ENCODE assay signal across 15 cellular contexts in the genomic region with DNA sequence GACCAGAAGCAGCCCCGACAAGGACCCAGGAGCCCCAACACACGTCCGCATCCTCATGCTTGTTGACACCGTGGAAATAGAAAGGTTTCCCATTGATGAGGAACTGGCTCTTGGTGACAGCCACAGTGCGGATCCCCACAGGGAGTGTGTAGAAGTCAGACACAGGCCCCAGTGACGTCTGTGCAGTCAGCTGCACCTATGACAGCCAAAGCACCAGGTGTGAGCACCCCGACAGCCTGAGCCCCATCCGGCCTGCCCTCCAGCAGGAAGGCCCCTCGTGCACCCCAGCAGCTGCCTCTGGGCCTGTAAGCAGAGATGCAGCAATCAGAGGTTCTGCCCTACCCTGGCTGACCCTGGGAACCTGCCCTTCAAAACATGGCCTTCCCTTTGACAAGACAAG. TPM values are rescaled to one million over a fixed set of nuclear protein-coding genes. Genes with fewer than 3 reads are reported as not detected.
DNase-seq lines count a peak whose midpoint lies in the region; ATAC-seq and TF ChIP-seq lines count a peak whose summit lies in the region.
"Had no signal": no experiment of that assay in that cellular context is flagged by ENCODE, and none has a peak within 500 bp of the region (broad histone marks: within the 10 kb centered on the region; RNA-seq: fewer than 3 reads in every experiment).

No MANE protein-coding gene starts in this region.

- no peaks in the 10 kb centered on the region for H3K36me3 ChIP-seq in smooth muscle cell (ENCODE audit: low read depth)

- DNase-seq in activated naive CD8-positive, alpha-beta T cell treated with anti-CD3 and anti-CD28 coated beads, Interleukin-2, amount 50 U/mL, for 24 hours: no peak
- DNase-seq in activated naive CD8-positive, alpha-beta T cell treated with anti-CD3 and anti-CD28 coated beads for 36 hours: no peak
- DNase-seq in mesenteric fat pad (ENCODE audit: low spot score) (peak; percentile 60), sciatic nerve (ENCODE audit: low spot score) (peak; percentile 33), smooth muscle cell (lab: John Stamatoyannopoulos, UW; ENCODE audit: unreplicated experiment) (no peak), NCI-H1048 (lab: John Stamatoyannopoulos, UW) (no peak)
- DNase-seq: CD4-positive, CD25-positive, alpha-beta regulatory T cell; DMS53; GF-D8; GM23248 had no signal

- no peak for TF ChIP-seq CTCF in smooth muscle cell (IDR thresholded peaks at IDR 0.05; ENCODE audit: borderline replicate concordance, insufficient read depth, poor library complexity, severe bottlenecking)

- H3K27me3 ChIP-seq in smooth muscle cell (ENCODE audit: low read depth): no peaks in the 10 kb centered on the region
- H3K27me3 ChIP-seq: BLaER1 had no signal

- no peak overlapping the region for H3K4me3 ChIP-seq in smooth muscle cell
- H3K4me3 ChIP-seq: BLaER1, GM23248 had no signal

- H3K36me3 Mint-ChIP-seq in activated naive CD8-positive, alpha-beta T cell treated with anti-CD3 and anti-CD28 coated beads, Interleukin-2, amount 50 U/mL, for 24 hours (ENCODE audit: low read depth): peaks cover 36% of the 10 kb centered on the region
- H3K36me3 Mint-ChIP-seq in activated naive CD8-positive, alpha-beta T cell treated with anti-CD3 and anti-CD28 coated beads for 36 hours: peaks cover 17% of the 10 kb centered on the region

- H3K79me2 ChIP-seq in smooth muscle cell (ENCODE audit: low read depth): no peaks in the 10 kb centered on the region

- H3K27ac Mint-ChIP-seq in activated naive CD8-positive, alpha-beta T cell treated with anti-CD3 and anti-CD28 coated beads, Interleukin-2, amount 50 U/mL, for 24 hours: no peak overlapping the region
- no peak overlapping the region for H3K27ac Mint-ChIP-seq in activated naive CD8-positive, alpha-beta T cell treated with anti-CD3 and anti-CD28 coated beads for 36 hours
- H3K27ac Mint-ChIP-seq: CD4-positive, CD25-positive, alpha-beta regulatory T cell had no signal

- peaks cover 6% of the 10 kb centered on the region for H3K4me1 Mint-ChIP-seq in activated naive CD8-positive, alpha-beta T cell treated with anti-CD3 and anti-CD28 coated beads, Interleukin-2, amount 50 U/mL, for 24 hours
- no peaks in the 10 kb centered on the region for H3K4me1 Mint-ChIP-seq in activated naive CD8-positive, alpha-beta T cell treated with anti-CD3 and anti-CD28 coated beads for 36 hours

- no peaks in the 10 kb centered on the region for H3K9me3 ChIP-seq in smooth muscle cell (replicated peaks; ENCODE audit: low read depth)
- H3K9me3 ChIP-seq: BLaER1 had no signal

- no peaks in the 10 kb centered on the region for H3F3A ChIP-seq in smooth muscle cell (ENCODE audit: low read depth)

- intact Hi-C loops in sciatic nerve (cut with DNase I): no loop called here

- no peaks in the 10 kb centered on the region for H3K27me3 Mint-ChIP-seq in activated naive CD8-positive, alpha-beta T cell treated with anti-CD3 and anti-CD28 coated beads, Interleukin-2, amount 50 U/mL, for 24 hours
- H3K27me3 Mint-ChIP-seq in activated naive CD8-positive, alpha-beta T cell treated with anti-CD3 and anti-CD28 coated beads for 36 hours: no peaks in the 10 kb centered on the region
- H3K27me3 Mint-ChIP-seq: CD4-positive, CD25-positive, alpha-beta regulatory T cell had no signal

- no peak overlapping the region for H3K4me3 Mint-ChIP-seq in activated naive CD8-positive, alpha-beta T cell treated with anti-CD3 and anti-CD28 coated beads, Interleukin-2, amount 50 U/mL, for 24 hours
- no peak overlapping the region for H3K4me3 Mint-ChIP-seq in activated naive CD8-positive, alpha-beta T cell treated with anti-CD3 and anti-CD28 coated beads for 36 hours
- H3K4me3 Mint-ChIP-seq: CD4-positive, CD25-positive, alpha-beta regulatory T cell had no signal

- H3K9me3 Mint-ChIP-seq in activated naive CD8-positive, alpha-beta T cell treated with anti-CD3 and anti-CD28 coated beads, Interleukin-2, amount 50 U/mL, for 24 hours: no peaks in the 10 kb centered on the region
- H3K9me3 Mint-ChIP-seq in activated naive CD8-positive, alpha-beta T cell treated with anti-CD3 and anti-CD28 coated beads for 36 hours: no peaks in the 10 kb centered on the region
- H3K9me3 Mint-ChIP-seq: CD4-positive, CD25-positive, alpha-beta regulatory T cell had no signal

- ATAC-seq in activated naive CD8-positive, alpha-beta T cell treated with anti-CD3 and anti-CD28 coated beads, Interleukin-2, amount 50 U/mL, for 24 hours: peak; percentile 22
- ATAC-seq in sciatic nerve (no peak), GM21619 (IDR thresholded peaks at IDR 0.05; ENCODE audit: unreplicated experiment) (no peak), HG03196 (IDR thresholded peaks at IDR 0.05; ENCODE audit: unreplicated experiment) (no peak)
- ATAC-seq: HCT116 had no signal

- H3K27ac ChIP-seq in smooth muscle cell (ENCODE audit: low read depth): no peak overlapping the region
- H3K27ac ChIP-seq: 22Rv1, BLaER1, GM23248 had no signal

- no peak overlapping the region for H3K9ac ChIP-seq in smooth muscle cell (ENCODE audit: low read depth)
- H3K9ac ChIP-seq: BLaER1, GM23248 had no signal

- H3K4me2 ChIP-seq in smooth muscle cell: no peak overlapping the region
- H3K4me2 ChIP-seq: BLaER1 had no signal

- no peak overlapping the region for H2AFZ ChIP-seq in smooth muscle cell (ENCODE audit: low read depth)
- H2AFZ ChIP-seq: GM23248 had no signal

- no peaks in the 10 kb centered on the region for H3K4me1 ChIP-seq in smooth muscle cell (ENCODE audit: low read depth)
- H3K4me1 ChIP-seq: BLaER1 had no signal

- 94% methylated on average over 9 of the region's 9 CpGs for WGBS in smooth muscle cell (ENCODE audit: low lambda C conversion rate)

- no peaks in the 10 kb centered on the region for H4K20me1 ChIP-seq in smooth muscle cell (ENCODE audit: low read depth)

RNA-seq across cellular contexts. Expression of a gene that starts 7.1 kb away (rescaled TPM):
- total RNA-seq in activated naive CD8-positive, alpha-beta T cell treated with anti-CD3 and anti-CD28 coated beads for 36 hours: 10 to 100 TPM; 49.2 to 49.9 TPM
- 35.7 TPM for total RNA-seq in mesenteric fat pad
- 46.6 TPM for total RNA-seq in sciatic nerve
- total RNA-seq in smooth muscle cell: 24.4 and 27.7 TPM in 2 replicates
- 35.6 and 42.1 TPM in 2 replicates for polyA plus RNA-seq in smooth muscle cell

Comparison
In these comparisons a context has a peak if more than half of its experiments do, and no peak if none do; other contexts are left out.
1. DNase-seq: peak in mesenteric fat pad (single experiment) and sciatic nerve (single experiment); none in activated naive CD8-positive, alpha-beta T cell treated with anti-CD3 and anti-CD28 coated beads, Interleukin-2, amount 50 U/mL, for 24 hours (single experiment), activated naive CD8-positive, alpha-beta T cell treated with anti-CD3 and anti-CD28 coated beads for 36 hours (single experiment), smooth muscle cell (single experiment) and NCI-H1048 (single experiment).